In the genomic region with DNA sequence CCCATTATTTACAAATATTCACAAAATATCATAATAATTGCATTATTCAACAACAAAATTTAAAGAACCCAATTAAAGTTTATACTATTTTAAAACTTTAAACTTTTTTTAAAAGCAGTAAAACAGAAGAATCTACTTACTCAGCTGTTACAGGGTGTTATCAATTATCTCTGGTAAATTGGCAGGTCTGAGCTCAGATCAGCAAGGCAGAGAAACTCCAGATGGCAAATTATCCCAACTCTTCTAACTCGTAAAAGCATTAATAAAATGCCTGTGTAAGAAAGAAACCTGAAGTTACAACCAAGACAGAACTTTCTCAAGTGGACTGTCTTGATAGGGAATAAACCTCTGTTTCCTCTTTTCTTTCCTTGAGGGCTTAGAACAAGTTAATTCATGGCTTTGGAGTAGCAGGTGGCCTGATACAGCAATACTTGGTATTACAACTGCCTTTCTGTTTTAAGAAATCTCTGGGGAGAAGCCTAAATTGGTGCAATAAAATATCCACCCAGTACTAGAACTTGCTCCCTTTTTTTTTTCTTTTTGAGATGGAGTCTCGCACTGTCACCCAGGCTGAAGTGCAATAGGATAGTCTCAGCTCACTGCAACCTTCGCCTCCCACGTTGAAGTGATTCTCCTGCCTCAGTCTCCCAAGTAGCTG, we compare ENCODE assay signal across 23 cellular contexts.
A peak's percentile ranks its signal among the peaks of the same experiment; 100 is the strongest.
DNase-seq lines count a peak whose midpoint lies in the region; ATAC-seq lines count a peak whose summit lies in the region.
"Had no signal": no experiment of that assay in that cellular context is flagged by ENCODE, and none has a peak within 500 bp of the region (broad histone marks: within the 10 kb centered on the region; RNA-seq: fewer than 3 reads in every experiment).

No MANE protein-coding gene starts in this region.

- H3K4me2 ChIP-seq in BLaER1 treated with 17β-estradiol and CSF1 and Interleukin-3, amounts not matched to agents 10 nM and 100 nM, result peak overlapping the region; percentile 57 to 84 (median 72)

- H3K4me3 Mint-ChIP-seq in naive B cell, result peak overlapping the region in 7 of 8 donors; percentile 16 to 62 (median 26)
- H3K4me3 Mint-ChIP-seq: HFFc6; stimulated activated naive B cell treated with anti-CD40 and anti-IgM and Interleukin-4, amounts not matched to agents 10 μg/mL and 1 μg/mL and 100 μg/mL, for 72 hours had no signal

- peaks cover 14 to 42% of the 10 kb centered on the region in 2 donors for H3K36me3 Mint-ChIP-seq in naive B cell

- H3K27ac ChIP-seq in BLaER1 treated with 17β-estradiol and CSF1 and Interleukin-3, amounts not matched to agents 10 nM and 100 nM, result peak overlapping the region in 7 of 11 experiments; percentile 23 to 63 (median 54); a peak in 13 of 22 replicates
- H3K27ac ChIP-seq: esophagus muscularis mucosa, lower lobe of right lung, Peyer's patch, tibial nerve had no signal

- no peak overlapping the region; a peak in 1 of 20 replicates for H3K4me3 ChIP-seq in BLaER1 treated with 17β-estradiol and CSF1 and Interleukin-3, amounts not matched to agents 10 nM and 100 nM
- H3K4me3 ChIP-seq: esophagus muscularis mucosa, lower lobe of right lung, Peyer's patch, tibial nerve had no signal

- H3K9me3 Mint-ChIP-seq in naive B cell, result no peaks in the 10 kb centered on the region
- H3K9me3 Mint-ChIP-seq: HFFc6; stimulated activated naive B cell treated with anti-CD40 and anti-IgM and Interleukin-4, amounts not matched to agents 10 μg/mL and 1 μg/mL and 100 μg/mL, for 72 hours had no signal

- H3K4me1 ChIP-seq in BLaER1 treated with 17β-estradiol and CSF1 and Interleukin-3, amounts not matched to agents 10 nM and 100 nM, result peaks cover 39 to 56% (median 52%) of the 10 kb centered on the region in 10 experiments

- peaks cover 0 to 76% (median 14%) of the 10 kb centered on the region in 11 experiments; a peak in 12 of 22 replicates for H3K36me3 ChIP-seq in BLaER1 treated with 17β-estradiol and CSF1 and Interleukin-3, amounts not matched to agents 10 nM and 100 nM

- ATAC-seq in naive B cell (ENCODE audit: low read depth in 2 of 2) (no peak), GM18519 (IDR thresholded peaks at IDR 0.05; ENCODE audit: low FRiP score, unreplicated experiment) (no peak), HG03432 (IDR thresholded peaks at IDR 0.05; ENCODE audit: unreplicated experiment) (no peak)
- ATAC-seq: lower lobe of right lung; stimulated activated naive B cell treated with anti-CD40 and anti-IgM and Interleukin-4, amounts not matched to agents 10 μg/mL and 1 μg/mL and 100 μg/mL, for 72 hours had no signal

- DNase-seq in NCI-H1694 (lab: John Stamatoyannopoulos, UW) (peak; percentile 2), NCI-H1694 treated with DMSO at 0.1 percent for 48 hours (lab: John Stamatoyannopoulos, UW) (no peak), NCI-H2171 treated with DMSO at 0.1 percent for 48 hours (lab: John Stamatoyannopoulos, UW) (peak; percentile 83), naive B cell (no peak), NK-92 (lab: John Stamatoyannopoulos, UW; ENCODE audit: unreplicated experiment) (no peak)
- DNase-seq: activated CD4-positive, alpha-beta T cell treated with anti-CD3 and anti-CD28 coated beads, Interleukin-2, amount 50 U/mL, for 1 hour; activated T-cell treated with anti-CD3 and anti-CD28 coated beads, Interleukin-2, amount 50 U/mL, for 1 hour; amniotic stem cell; caudate nucleus; EL; glutamatergic neuron; HFFc6; lower lobe of right lung; NCI-H187 treated with DMSO at 0.1 percent for 48 hours; Peyer's patch; stimulated activated CD4-positive, alpha-beta T cell treated with anti-CD3 and anti-CD28 coated beads, Interleukin-12 subunit alpha, Interleukin-12 subunit beta, amount 100 ng/mL, for 4 hours; stimulated activated naive B cell treated with anti-CD40 and anti-IgM and Interleukin-4, amounts not matched to agents 10 μg/mL and 1 μg/mL and 100 μg/mL, for 72 hours had no signal

- peaks cover 0 to 99% (median 23%) of the 10 kb centered on the region in 11 experiments; a peak in 14 of 22 replicates for H4K20me1 ChIP-seq in BLaER1 treated with 17β-estradiol and CSF1 and Interleukin-3, amounts not matched to agents 10 nM and 100 nM

- no peaks in the 10 kb centered on the region for H3K27me3 ChIP-seq in BLaER1 treated with 17β-estradiol and CSF1 and Interleukin-3, amounts not matched to agents 10 nM and 100 nM
- H3K27me3 ChIP-seq: esophagus muscularis mucosa, Peyer's patch, tibial nerve had no signal

- H3K27ac Mint-ChIP-seq in naive B cell, result peak overlapping the region in 5 of 6 donors; percentile 15 to 100 (median 77)
- H3K27ac Mint-ChIP-seq: HFFc6; progenitor cell of endocrine pancreas; stimulated activated naive B cell treated with anti-CD40 and anti-IgM and Interleukin-4, amounts not matched to agents 10 μg/mL and 1 μg/mL and 100 μg/mL, for 72 hours had no signal

- no peaks in the 10 kb centered on the region for H3K9me3 ChIP-seq in BLaER1 treated with 17β-estradiol and CSF1 and Interleukin-3, amounts not matched to agents 10 nM and 100 nM (replicated peaks in 1 of 11)
- H3K9me3 ChIP-seq: esophagus muscularis mucosa, lower lobe of right lung, Peyer's patch, tibial nerve had no signal

- peak overlapping the region in 5 of 11 experiments; percentile 0 to 42 (median 17); a peak in 7 of 22 replicates for H3K9ac ChIP-seq in BLaER1 treated with 17β-estradiol and CSF1 and Interleukin-3, amounts not matched to agents 10 nM and 100 nM

- peaks cover 59 to 83% (median 69%) of the 10 kb centered on the region in 3 donors for H3K4me1 Mint-ChIP-seq in naive B cell

- no peaks in the 10 kb centered on the region for H3K27me3 Mint-ChIP-seq in naive B cell
- H3K27me3 Mint-ChIP-seq: stimulated activated naive B cell treated with anti-CD40 and anti-IgM and Interleukin-4, amounts not matched to agents 10 μg/mL and 1 μg/mL and 100 μg/mL, for 72 hours had no signal

Comparison
In these comparisons a context has a peak if more than half of its experiments do, and no peak if none do; other contexts are left out.
1. DNase-seq: peak in NCI-H1694 (single experiment) and NCI-H2171 treated with DMSO at 0.1 percent for 48 hours (single experiment); none in NCI-H1694 treated with DMSO at 0.1 percent for 48 hours (single experiment), naive B cell (single experiment) and NK-92 (single experiment).